ENCODE assay signal across 13 cellular contexts in genomic region chr6:53735896-53736295, GRCh38. TPM values are rescaled to one million over a fixed set of nuclear protein-coding genes. Genes with fewer than 3 reads are reported as not detected.
DNase-seq lines count a peak whose midpoint lies in the region; ATAC-seq and TF ChIP-seq lines count a peak whose summit lies in the region.
"Had no signal": no experiment of that assay in that cellular context is flagged by ENCODE, and none has a peak within 500 bp of the region (broad histone marks: within the 10 kb centered on the region; RNA-seq: fewer than 3 reads in every experiment).

No MANE protein-coding gene starts in this region.

- peak in 3 of 5 donors; percentile 12 to 28 (median 13) for DNase-seq in CD8-positive, alpha-beta memory T cell
- DNase-seq in Jurkat, Clone E6-1 (ENCODE audit: low read depth, low spot score), result peak; percentile 100
- DNase-seq in activated naive CD8-positive, alpha-beta T cell treated with anti-CD3 and anti-CD28 coated beads, Interleukin-2, amount 50 U/mL, for 24 hours, result peak; percentile 10
- no peak for DNase-seq in body of pancreas
- DNase-seq in activated CD4-positive, alpha-beta T cell treated with anti-CD3 and anti-CD28 coated beads, Interleukin-2, amount 50 U/mL, for 4 hours, result no peak
- DNase-seq: activated T-cell treated with anti-CD3 and anti-CD28 coated beads, Interleukin-2, amount 50 U/mL, for 24 hours; hypothalamus; NCI-H2107; stimulated activated CD4-positive, alpha-beta T cell treated with anti-CD3 and anti-CD28 coated beads, Interleukin-4, amount 100 ng/mL, for 1 hour had no signal

- H3K4me1 ChIP-seq in CD8-positive, alpha-beta memory T cell (ENCODE audit: insufficient read depth, low read length), result peaks cover 16% of the 10 kb centered on the region
- H3K4me1 ChIP-seq in body of pancreas, result no peaks in the 10 kb centered on the region

- WGBS in body of pancreas, 2 donors, result 77 to 86% methylated on average over 4 of the region's 4 CpGs

- H3K9me3 Mint-ChIP-seq in CD8-positive, alpha-beta memory T cell, result no peaks in the 10 kb centered on the region
- H3K9me3 Mint-ChIP-seq in activated naive CD8-positive, alpha-beta T cell treated with anti-CD3 and anti-CD28 coated beads, Interleukin-2, amount 50 U/mL, for 24 hours, result no peaks in the 10 kb centered on the region
- H3K9me3 Mint-ChIP-seq: activated T-cell treated with anti-CD3 and anti-CD28 coated beads, Interleukin-2, amount 50 U/mL, for 24 hours; CD14-positive monocyte had no signal

- H3K27ac ChIP-seq in CD8-positive, alpha-beta memory T cell (ENCODE audit: low read depth, low read length), result no peak overlapping the region
- H3K27ac ChIP-seq in body of pancreas, result no peak overlapping the region

- intact Hi-C loops in body of pancreas (cut with DNase I), result no loop called here

- H3K4me1 Mint-ChIP-seq in CD8-positive, alpha-beta memory T cell, result peaks cover 16 to 29% (median 21%) of the 10 kb centered on the region in 3 donors
- peaks cover 22% of the 10 kb centered on the region for H3K4me1 Mint-ChIP-seq in activated naive CD8-positive, alpha-beta T cell treated with anti-CD3 and anti-CD28 coated beads, Interleukin-2, amount 50 U/mL, for 24 hours

- no peaks in the 10 kb centered on the region for H3K27me3 ChIP-seq in CD8-positive, alpha-beta memory T cell (ENCODE audit: insufficient read depth, low read length, poor library complexity, severe bottlenecking)
- no peaks in the 10 kb centered on the region for H3K27me3 ChIP-seq in body of pancreas

- POLR2A ChIA-PET in CD8-positive, alpha-beta memory T cell (lab: Charles Lee), result no interaction called here

- H3K4me3 Mint-ChIP-seq in CD8-positive, alpha-beta memory T cell, result peak overlapping the region in 3 of 7 donors; percentile 3 to 48 (median 40)
- H3K4me3 Mint-ChIP-seq in activated naive CD8-positive, alpha-beta T cell treated with anti-CD3 and anti-CD28 coated beads, Interleukin-2, amount 50 U/mL, for 24 hours, result no peak overlapping the region
- H3K4me3 Mint-ChIP-seq: activated T-cell treated with anti-CD3 and anti-CD28 coated beads, Interleukin-2, amount 50 U/mL, for 24 hours; CD14-positive monocyte had no signal

- H3K36me3 Mint-ChIP-seq in CD8-positive, alpha-beta memory T cell, result no peaks in the 10 kb centered on the region
- no peaks in the 10 kb centered on the region for H3K36me3 Mint-ChIP-seq in activated naive CD8-positive, alpha-beta T cell treated with anti-CD3 and anti-CD28 coated beads, Interleukin-2, amount 50 U/mL, for 24 hours (ENCODE audit: low read depth)
- H3K36me3 Mint-ChIP-seq: CD14-positive monocyte had no signal

- no peaks in the 10 kb centered on the region for H3K36me3 ChIP-seq in CD8-positive, alpha-beta memory T cell (ENCODE audit: insufficient read depth, low read length)
- H3K36me3 ChIP-seq in body of pancreas (replicated peaks in 1 of 2; ENCODE audit: insufficient read depth in 1 of 2, low read depth in 2 of 2), result no peaks in the 10 kb centered on the region

- H3K4me3 ChIP-seq in CD8-positive, alpha-beta memory T cell (ENCODE audit: low read length), result no peak overlapping the region
- peak overlapping the region; percentile 31 for H3K4me3 ChIP-seq in Jurkat, Clone E6-1 (ENCODE audit: low read length)
- H3K4me3 ChIP-seq in body of pancreas, result no peak overlapping the region

- ATAC-seq in GM18502 (IDR thresholded peaks at IDR 0.05; ENCODE audit: poor library complexity, unreplicated experiment), result peak; percentile 63
- peak; percentile 43 for ATAC-seq in activated naive CD8-positive, alpha-beta T cell treated with anti-CD3 and anti-CD28 coated beads, Interleukin-2, amount 50 U/mL, for 24 hours
- ATAC-seq in body of pancreas, result no peak
- no peak for ATAC-seq in HG03521 (IDR thresholded peaks at IDR 0.05; ENCODE audit: unreplicated experiment)
- no peak for ATAC-seq in HG03196 (IDR thresholded peaks at IDR 0.05; ENCODE audit: unreplicated experiment)

- H3K27me3 Mint-ChIP-seq in CD8-positive, alpha-beta memory T cell, result peaks cover 3 to 28% of the 10 kb centered on the region in 2 donors
- H3K27me3 Mint-ChIP-seq in activated naive CD8-positive, alpha-beta T cell treated with anti-CD3 and anti-CD28 coated beads, Interleukin-2, amount 50 U/mL, for 24 hours, result peaks cover 13% of the 10 kb centered on the region

- H3K27ac Mint-ChIP-seq in CD8-positive, alpha-beta memory T cell, result peak overlapping the region in 1 of 8 donors; percentile 3
- H3K27ac Mint-ChIP-seq in activated naive CD8-positive, alpha-beta T cell treated with anti-CD3 and anti-CD28 coated beads, Interleukin-2, amount 50 U/mL, for 24 hours, result no peak overlapping the region
- H3K27ac Mint-ChIP-seq: activated T-cell treated with anti-CD3 and anti-CD28 coated beads, Interleukin-2, amount 50 U/mL, for 24 hours; CD14-positive monocyte had no signal

- TF ChIP-seq POLR2A in body of pancreas (IDR thresholded peaks at IDR 0.05), result no peak

- CTCF ChIA-PET in CD8-positive, alpha-beta memory T cell (lab: Charles Lee), result interaction anchor here (0.6 to 2.4 kb wide), 4 partner anchors 8 to 243 kb away, joined by 3 to 16 read pairs (median 8); no protein-coding TSS in a partner anchor

- no peaks in the 10 kb centered on the region for H3K9me3 ChIP-seq in CD8-positive, alpha-beta memory T cell (ENCODE audit: low read length)
- no peaks in the 10 kb centered on the region for H3K9me3 ChIP-seq in body of pancreas

- TF ChIP-seq CTCF in body of pancreas (IDR thresholded peaks at IDR 0.05), result no peak

RNA-seq across cellular contexts. Expression of gene LRRC1, which starts 58.9 kb away (rescaled TPM):
- 1 to 10 TPM; 2.4 to 2.5 TPM for total RNA-seq in CD8-positive, alpha-beta memory T cell
- 1.6 TPM for polyA plus RNA-seq in CD8-positive, alpha-beta memory T cell
- polyA plus RNA-seq in Jurkat, Clone E6-1 (2012; ENCODE audit: insufficient read depth, insufficient read length), result 7.8 TPM
- 10 to 100 TPM; 13.2 to 17.1 TPM for total RNA-seq in body of pancreas

Comparison
In these comparisons a context has a peak if more than half of its experiments do, and no peak if none do; other contexts are left out.
1. DNase-seq: peak in CD8-positive, alpha-beta memory T cell (3 of 5), Jurkat, Clone E6-1 (single experiment) and activated naive CD8-positive, alpha-beta T cell treated with anti-CD3 and anti-CD28 coated beads, Interleukin-2, amount 50 U/mL, for 24 hours (single experiment); none in body of pancreas (0 of 4) and activated CD4-positive, alpha-beta T cell treated with anti-CD3 and anti-CD28 coated beads, Interleukin-2, amount 50 U/mL, for 4 hours (0 of 2).
2. ATAC-seq: peak in GM18502 (single experiment) and activated naive CD8-positive, alpha-beta T cell treated with anti-CD3 and anti-CD28 coated beads, Interleukin-2, amount 50 U/mL, for 24 hours (single experiment); none in body of pancreas (single experiment), HG03521 (single experiment) and HG03196 (single experiment).
3. RNA of gene LRRC1, which starts 58.9 kb away (total RNA-seq): 13.2 to 17.1 TPM in body of pancreas; 2.4 to 2.5 TPM in CD8-positive, alpha-beta memory T cell; every median in the first group is over 4 times any median in the second.